9 cellular contexts compared by ENCODE assay signal in genomic region chr5:116358911-116359418, GRCh38.
DNase-seq lines count a peak whose midpoint lies in the region; ATAC-seq, FAIRE-seq and TF ChIP-seq lines count a peak whose summit lies in the region.
"Had no signal": no experiment of that assay in that cellular context is flagged by ENCODE, and none has a peak within 500 bp of the region (broad histone marks: within the 10 kb centered on the region; RNA-seq: fewer than 3 reads in every experiment).

No MANE protein-coding gene starts in this region.

- no peak overlapping the region for H2BK5ac ChIP-seq in mesendoderm (ENCODE audit: low read length)

- no peaks in the 10 kb centered on the region for H3K79me1 ChIP-seq in mesendoderm (ENCODE audit: low read length)

- H2BK120ac ChIP-seq in mesendoderm (ENCODE audit: low read depth, low read length): no peak overlapping the region

- H3K27me3 ChIP-seq in GM12878 (replicated peaks in 1 of 2; ENCODE audit: control insufficient read depth in 2 of 2, insufficient read depth in 2 of 2, low read length in 1 of 2): no peaks in the 10 kb centered on the region
- H3K27me3 ChIP-seq in mesendoderm (ENCODE audit: insufficient read depth, low read length, poor library complexity): no peaks in the 10 kb centered on the region
- H3K27me3 ChIP-seq in effector memory CD4-positive, alpha-beta T cell (replicated peaks; ENCODE audit: control insufficient read depth, insufficient read depth, low read length, poor library complexity, severe bottlenecking): no peaks in the 10 kb centered on the region
- H3K27me3 ChIP-seq in HAP-1 (ENCODE audit: low read depth): no peaks in the 10 kb centered on the region

- TF ChIP-seq POLR2A in GM12878 (IDR thresholded peaks at IDR 0.05; ENCODE audit: low read depth, low read length): no peak

- no peak overlapping the region for H3K4ac ChIP-seq in mesendoderm (ENCODE audit: low read depth, low read length)

- TF ChIP-seq RAD21 in GM12878 (IDR thresholded peaks at IDR 0.05; ENCODE audit: insufficient read depth, low read depth, low read length): no peak

- DNase-seq in GM10266 (ENCODE audit: extremely low spot score) (peak; percentile 84), GM12878 (ENCODE audit: low read depth, low spot score) (peak; percentile 73), mesendoderm (no peak), HAP-1 (ENCODE audit: low spot score in 2 of 2) (no peak), NCI-H82 treated with DMSO at 0.1 percent for 48 hours (lab: John Stamatoyannopoulos, UW; ENCODE audit: unreplicated experiment) (no peak)
- no peak for DNase-seq in effector memory CD4-positive, alpha-beta T cell
- DNase-seq: activated CD8-positive, alpha-beta T cell treated with anti-CD3 and anti-CD28 coated beads, Interleukin-2, amount 10 ng/mL, durations not matched to agents 7 days and 5 days had no signal

- SMC1A ChIA-PET in GM12878 (lab: Charles Lee; ENCODE audit: uncharacterized antibody, unreplicated experiment): interaction anchor here (0.9 to 6.1 kb wide), 41 partner anchors 12 to 781 kb away, joined by 3 to 307 read pairs (median 4); no protein-coding TSS in a partner anchor

- no peak overlapping the region for H2BK15ac ChIP-seq in mesendoderm (replicated peaks; ENCODE audit: low read depth)

- BruUV-seq in GM12878 (replicated peaks; lab: Mats Ljungman, UMichigan): no TSS peak

- no peak overlapping the region for H3K56ac ChIP-seq in mesendoderm (ENCODE audit: low read length)

- in situ Hi-C loops in GM12878 (cut with MboI): no loop called here
- in situ Hi-C loops in HAP-1 (cut with MboI; ENCODE audit: low sequenced_read_pairs): no loop called here

- CTCF ChIA-PET in GM12878 (lab: Yijun Ruan, JAX): interaction anchor here (0.8 to 7.6 kb wide), 15 partner anchors 8 to 225 kb away, joined by 3 to 101 read pairs (median 4); no protein-coding TSS in a partner anchor

- H3K4me3 ChIP-seq in GM12878: no peak overlapping the region
- no peak overlapping the region for H3K4me3 ChIP-seq in mesendoderm (ENCODE audit: low read length)
- H3K4me3 ChIP-seq in effector memory CD4-positive, alpha-beta T cell (ENCODE audit: insufficient read depth, low read depth, low read length, poor library complexity, severe bottlenecking): no peak overlapping the region
- H3K4me3 ChIP-seq in HAP-1: no peak overlapping the region

- H3K36me3 ChIP-seq in GM12878 (ENCODE audit: control insufficient read depth in 2 of 2, insufficient read depth in 2 of 2, low read length in 1 of 2) (no peaks in the 10 kb centered on the region), mesendoderm (ENCODE audit: control insufficient read depth, insufficient read depth, low read length) (no peaks in the 10 kb centered on the region), HAP-1 (replicated peaks) (no peaks in the 10 kb centered on the region)
- no peaks in the 10 kb centered on the region for H3K36me3 ChIP-seq in effector memory CD4-positive, alpha-beta T cell (ENCODE audit: control insufficient read depth, insufficient read depth, low read length)

- no peak overlapping the region for H3K9ac ChIP-seq in GM12878 (ENCODE audit: control insufficient read depth, insufficient read depth, low read length)
- no peak overlapping the region for H3K9ac ChIP-seq in mesendoderm (ENCODE audit: low read length)

- RAD21 ChIA-PET in GM12878 (lab: Charles Lee; ENCODE audit: unreplicated experiment): interaction anchor here (0.5 to 5.9 kb wide), 37 partner anchors 8 to 958 kb away, joined by 3 to 229 read pairs (median 4); no protein-coding TSS in a partner anchor

- peak; percentile 94 to 100 for TF ChIP-seq EP300 in GM12878 (IDR thresholded peaks at IDR 0.05; ENCODE audit: borderline replicate concordance in 1 of 2, control insufficient read depth in 1 of 2, low read depth in 2 of 2, low read length in 2 of 2)

- peaks cover 30% of the 10 kb centered on the region for H3K4me1 ChIP-seq in GM12878 (ENCODE audit: control insufficient read depth, insufficient read depth, low read length)
- no peaks in the 10 kb centered on the region for H3K4me1 ChIP-seq in mesendoderm (ENCODE audit: control insufficient read depth, low read depth, low read length)
- no peaks in the 10 kb centered on the region for H3K4me1 ChIP-seq in effector memory CD4-positive, alpha-beta T cell (ENCODE audit: control insufficient read depth, insufficient read depth, low read length, poor library complexity, severe bottlenecking)
- no peaks in the 10 kb centered on the region for H3K4me1 ChIP-seq in HAP-1

- intact Hi-C loops in GM12878 (cut with micrococcal nuclease; ENCODE audit: unreplicated experiment): loop anchor here (5.0 to 10.0 kb wide), 2 partner anchors 87 to 224 kb away; no protein-coding TSS in a partner anchor

- no peak for TF ChIP-seq CTCF in GM10266 (IDR thresholded peaks at IDR 0.05; ENCODE audit: control insufficient read depth, insufficient read depth, low read depth, missing control alignments)
- TF ChIP-seq CTCF in GM12878 (IDR thresholded peaks at IDR 0.05 in 2 of 3, conservative IDR thresholded peaks at IDR 0.05 in 1 of 3; ENCODE audit: control insufficient read depth in 2 of 3, extremely low read depth in 1 of 3, insufficient read depth in 1 of 3, low read depth in 3 of 3, low read length in 3 of 3): no peak

- no peaks in the 10 kb centered on the region for H4K20me1 ChIP-seq in GM12878 (ENCODE audit: control insufficient read depth, insufficient read depth)

- H2AFZ ChIP-seq in GM12878 (ENCODE audit: control insufficient read depth, low read depth, low read length): no peak overlapping the region

- H4K8ac ChIP-seq in mesendoderm (ENCODE audit: low read depth, low read length): no peak overlapping the region

- no peak overlapping the region for H2AK5ac ChIP-seq in mesendoderm (ENCODE audit: low read length)

- H3K27ac ChIP-seq in GM12878 (ENCODE audit: control insufficient read depth, insufficient read depth) (peak overlapping the region; percentile 43), mesendoderm (ENCODE audit: low read depth, low read length) (no peak overlapping the region)
- no peak overlapping the region for H3K27ac ChIP-seq in effector memory CD4-positive, alpha-beta T cell (ENCODE audit: insufficient read depth, low read length, poor library complexity, severe bottlenecking)

- no peak overlapping the region for H4K5ac ChIP-seq in mesendoderm (ENCODE audit: low read length)

- no peak overlapping the region for H3K23ac ChIP-seq in mesendoderm (ENCODE audit: low read length)

- H3K4me2 ChIP-seq in GM12878 (ENCODE audit: control insufficient read depth, insufficient read depth) (peak overlapping the region; percentile 56), mesendoderm (ENCODE audit: low read length) (no peak overlapping the region)

- ATAC-seq in GM21367 (IDR thresholded peaks at IDR 0.05; ENCODE audit: unreplicated experiment) (peak; percentile 99), HG03342 (IDR thresholded peaks at IDR 0.05; ENCODE audit: unreplicated experiment) (peak; percentile 98), GM12878 (peak; percentile 94)
- ATAC-seq: activated CD8-positive, alpha-beta T cell treated with anti-CD3 and anti-CD28 coated beads, Interleukin-2, amount 10 ng/mL, durations not matched to agents 7 days and 5 days had no signal

- WGBS in GM12878 (ENCODE audit: insufficient coverage, insufficient replicate concordance, low lambda C conversion rate, missing lambda C conversion rate): 0% methylated on average over 1 of the region's 1 CpG
- no CpG with 5 or more reads among the region's 1 CpG for WGBS in mesendoderm (ENCODE audit: extremely low coverage, insufficient coverage, low lambda C conversion rate)

- POLR2A ChIA-PET in GM12878 (lab: Charles Lee): interaction anchor here (0.7 to 4.4 kb wide), 9 partner anchors 12 to 408 kb away, joined by 3 to 98 read pairs (median 4); no protein-coding TSS in a partner anchor

- H3K18ac ChIP-seq in mesendoderm (ENCODE audit: low read length): no peak overlapping the region

- H3K9me3 ChIP-seq in GM12878 (replicated peaks; ENCODE audit: control insufficient read depth, insufficient read depth, low read length) (peaks cover 3% of the 10 kb centered on the region; the same call in 1 of the 3 replicates), HAP-1 (no peaks in the 10 kb centered on the region)
- H3K9me3 ChIP-seq in effector memory CD4-positive, alpha-beta T cell (ENCODE audit: control insufficient read depth, low read length): no peaks in the 10 kb centered on the region

- FAIRE-seq in GM12878 (lab: Jason Lieb, UNC): peak; percentile 93

- H3K79me2 ChIP-seq in GM12878 (ENCODE audit: control insufficient read depth, insufficient read depth, low read length) (no peaks in the 10 kb centered on the region), mesendoderm (ENCODE audit: control insufficient read depth, insufficient read depth, low read length) (no peaks in the 10 kb centered on the region)

TF ChIP-seq in GM12878, 131 proteins besides CTCF, POLR2A, EP300 and RAD21 (continues in another document):
- TF ChIP-seq HCFC1 (IDR thresholded peaks at IDR 0.05; ENCODE audit: low read length) (no peak), SMAD1 (IDR thresholded peaks at IDR 0.05; ENCODE audit: low read depth, partially characterized antibody) (peak; percentile 47), PML (IDR thresholded peaks at IDR 0.05; ENCODE audit: low read length) (0 out of 2 replicates have a peak, but pooled peaks have one; percentile 63), CBX5 (IDR thresholded peaks at IDR 0.05; ENCODE audit: low read depth) (peak; percentile 76; the same call in 1 of the 2 replicates), E4F1 (IDR thresholded peaks at IDR 0.05; ENCODE audit: borderline replicate concordance, partially characterized antibody) (no peak), BRCA1 (IDR thresholded peaks at IDR 0.05; ENCODE audit: low read depth, low read length) (no peak; the same call in 1 of the 2 replicates), RBBP5 (conservative IDR thresholded peaks at IDR 0.05) (no peak), TARDBP (IDR thresholded peaks at IDR 0.05; ENCODE audit: borderline replicate concordance) (no peak), EZH2 (IDR thresholded peaks at IDR 0.05; ENCODE audit: borderline replicate concordance, control insufficient read depth, low read depth, low read length) (no peak)

Comparison
In these comparisons a context has a peak if more than half of its experiments do, and no peak if none do; other contexts are left out.
1. DNase-seq: peak in GM10266 (single experiment) and GM12878 (single experiment); none in mesendoderm (single experiment), effector memory CD4-positive, alpha-beta T cell (0 of 3), HAP-1 (0 of 2) and NCI-H82 treated with DMSO at 0.1 percent for 48 hours (single experiment).
2. Peak in every context shown above with its lines, with median percentiles within 50 percentile points of each other: ATAC-seq.